15 cellular contexts compared by ENCODE assay signal in genomic region chr17:80287806-80288579, GRCh38. TPM values are rescaled to one million over a fixed set of nuclear protein-coding genes. Genes with fewer than 3 reads are reported as not detected.
DNase-seq lines count a peak whose midpoint lies in the region; ATAC-seq and TF ChIP-seq lines count a peak whose summit lies in the region.
"Had no signal": no experiment of that assay in that cellular context is flagged by ENCODE, and none has a peak within 500 bp of the region (broad histone marks: within the 10 kb centered on the region; RNA-seq: fewer than 3 reads in every experiment).

No MANE protein-coding gene starts in this region.

- POLR2A ChIA-PET in MCF 10A (lab: Yijun Ruan, JAX) (no interaction called here), WTC11 (lab: Charles Lee) (interaction anchor here (0.5 kb wide), 1 partner anchor 69 kb away, joined by 5 read pairs; no protein-coding TSS in a partner anchor)

- H3K27me3 Mint-ChIP-seq in MCF 10A (ENCODE audit: insufficient read depth, unreplicated experiment) (no peaks in the 10 kb centered on the region), WTC11 (ENCODE audit: low read depth) (no peaks in the 10 kb centered on the region)
- H3K27me3 Mint-ChIP-seq: B cell had no signal

- no peak for TF ChIP-seq POLR2A in breast epithelium (IDR thresholded peaks at IDR 0.05)

- H3K27ac Mint-ChIP-seq in MCF 10A (ENCODE audit: low read depth, unreplicated experiment): no peak overlapping the region
- H3K27ac Mint-ChIP-seq in WTC11: peak overlapping the region; percentile 75; the same call in 1 of the 2 replicates
- H3K27ac Mint-ChIP-seq: B cell, HFFc6 had no signal

- TF ChIP-seq CTCF in MCF 10A (IDR thresholded peaks at IDR 0.05; ENCODE audit: unreplicated experiment) (no peak), breast epithelium (IDR thresholded peaks at IDR 0.05) (no peak), WTC11 (IDR thresholded peaks at IDR 0.05) (no peak)

- intact Hi-C loops in MCF 10A (cut with micrococcal nuclease): no loop called here
- intact Hi-C loops in breast epithelium (cut with DNase I; ENCODE audit: low total_unique reads): no loop called here

- DNase-seq in MCF 10A (ENCODE audit: unreplicated experiment) (no peak), breast epithelium (ENCODE audit: low spot score in 2 of 2) (no peak), WTC11 (ENCODE audit: low spot score) (no peak), islet precursor cell (peak; percentile 75), NAMALWA (ENCODE audit: low spot score) (no peak)
- no peak for DNase-seq in activated CD4-positive, CD25-positive, alpha-beta regulatory T cell (lab: John Stamatoyannopoulos, UW)
- DNase-seq: aorta; HFFc6; NCI-H1092; NCI-H524 treated with DMSO at 0.1 percent for 48 hours; SHP77; stimulated activated CD4-positive, alpha-beta T cell treated with anti-CD3 and anti-CD28 coated beads, Interleukin-2, amount 100 ng/mL, for 24 hours had no signal

- CTCF ChIA-PET in MCF 10A (lab: Yijun Ruan, JAX) (no interaction called here), WTC11 (lab: Charles Lee) (interaction anchor here (0.8 kb wide), 1 partner anchor 73 kb away, joined by 5 read pairs; no protein-coding TSS in a partner anchor)

- H3K4me3 ChIP-seq in breast epithelium (peak overlapping the region in 1 of 3 donors; percentile 28), thymus (ENCODE audit: low read length) (no peak overlapping the region)

- H3K9me3 Mint-ChIP-seq in MCF 10A (ENCODE audit: unreplicated experiment) (no peaks in the 10 kb centered on the region), WTC11 (no peaks in the 10 kb centered on the region)
- H3K9me3 Mint-ChIP-seq: HFFc6 had no signal

- no peaks in the 10 kb centered on the region for H3K4me1 ChIP-seq in breast epithelium
- H3K4me1 ChIP-seq in thymus (ENCODE audit: control insufficient read depth, insufficient read depth, low read length): peaks cover 11% of the 10 kb centered on the region

- H3K9me3 ChIP-seq in breast epithelium (no peaks in the 10 kb centered on the region), thymus (ENCODE audit: control insufficient read depth) (no peaks in the 10 kb centered on the region)

- H3K27me3 ChIP-seq in breast epithelium: no peaks in the 10 kb centered on the region
- H3K27me3 ChIP-seq in thymus (ENCODE audit: control insufficient read depth, insufficient read depth): no peaks in the 10 kb centered on the region

- no peaks in the 10 kb centered on the region for H3K4me1 Mint-ChIP-seq in MCF 10A (ENCODE audit: insufficient read depth, unreplicated experiment)
- peaks cover 10% of the 10 kb centered on the region for H3K4me1 Mint-ChIP-seq in WTC11

- ATAC-seq in WTC11: no peak
- no peak for ATAC-seq in HG02938 (IDR thresholded peaks at IDR 0.05; ENCODE audit: unreplicated experiment)

- H3K27ac ChIP-seq in breast epithelium (peak overlapping the region in 1 of 2 donors; percentile 63), thymus (ENCODE audit: low read depth) (peak overlapping the region; percentile 61)

- WGBS in thymus: 72% methylated on average over 23 of the region's 23 CpGs

- H3K4me3 Mint-ChIP-seq in MCF 10A (ENCODE audit: unreplicated experiment) (no peak overlapping the region), WTC11 (no peak overlapping the region)
- H3K4me3 Mint-ChIP-seq: B cell, HFFc6 had no signal

- BruUV-seq in MCF 10A (replicated peaks; lab: Mats Ljungman, UMichigan): TSS peak; percentile 33

- H3K36me3 ChIP-seq in breast epithelium (no peaks in the 10 kb centered on the region), thymus (ENCODE audit: control insufficient read depth, insufficient read depth) (peaks cover 75% of the 10 kb centered on the region)

- H3K36me3 Mint-ChIP-seq in MCF 10A (ENCODE audit: insufficient read depth, unreplicated experiment): peaks cover 72% of the 10 kb centered on the region
- H3K36me3 Mint-ChIP-seq in WTC11: peaks cover 31% of the 10 kb centered on the region

TF ChIP-seq in WTC11, 78 proteins besides CTCF, POLR2A, EP300 and RAD21:
- TF ChIP-seq ELF4 (CRISPR knock-in tag; IDR thresholded peaks at IDR 0.05; ENCODE audit: low read depth) (no peak), JUN (CRISPR knock-in tag; IDR thresholded peaks at IDR 0.05) (no peak), GABPB1 (CRISPR knock-in tag; IDR thresholded peaks at IDR 0.05) (no peak)
- TF ChIP-seq, protein P1, sequence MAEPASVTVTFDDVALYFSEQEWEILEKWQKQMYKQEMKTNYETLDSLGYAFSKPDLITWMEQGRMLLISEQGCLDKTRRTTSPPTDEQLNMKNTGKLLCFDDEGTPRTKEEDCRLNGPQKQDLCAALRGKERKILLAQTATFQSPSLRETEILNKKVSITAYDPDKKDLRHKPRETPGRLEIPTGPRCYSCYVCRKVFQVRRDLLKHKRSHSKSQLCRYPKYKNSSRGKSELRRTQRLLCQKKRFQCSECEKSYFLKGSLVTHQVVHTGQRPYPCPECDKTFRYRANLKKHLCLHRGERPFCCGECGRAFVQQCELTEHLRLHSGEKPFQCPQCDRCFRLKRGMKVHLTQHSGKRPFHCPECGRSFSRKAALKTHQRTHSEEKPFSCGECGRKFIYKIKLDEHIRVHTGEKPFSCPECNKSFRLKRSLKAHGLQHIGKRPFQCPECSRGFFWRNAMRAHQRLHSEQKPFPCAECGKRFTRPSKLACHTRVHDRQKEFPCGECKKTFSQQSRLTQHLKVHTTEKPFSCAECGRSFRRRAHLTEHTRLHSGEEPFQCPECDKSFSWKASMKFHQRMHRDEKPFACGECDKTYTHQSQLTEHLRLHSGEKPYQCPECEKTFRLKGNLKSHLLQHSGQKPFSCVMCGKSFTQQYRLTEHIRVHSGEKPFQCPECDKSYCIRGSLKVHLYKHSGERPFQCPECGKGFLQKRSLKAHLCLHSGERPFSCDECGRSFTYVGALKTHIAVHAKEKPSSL (CRISPR knock-in tag; conservative IDR thresholded peaks at IDR 0.05): no peak
TF ChIP-seq in WTC11: peak in this region for 0.

RNA-seq across cellular contexts. Expression of gene RNF213, which starts 27.3 kb away (rescaled TPM):
- total RNA-seq in MCF 10A (2022): 50.5 and 67.5 TPM in 2 replicates
- total RNA-seq in breast epithelium: 100 to 1,000 TPM in 2 of 3 donors, 10 to 100 TPM in 1; 96.0 to 111 (median 101) TPM
- total RNA-seq in WTC11 (2021): 70.3 to 72.6 TPM (median 70.5 TPM) in 3 replicates
- polyA plus RNA-seq in thymus: 114 TPM
